Comparison of ENCODE assay signal across 9 cellular contexts in genomic region chr7:101173752-101174244, GRCh38. TPM values are rescaled to one million over a fixed set of nuclear protein-coding genes. Genes with fewer than 3 reads are reported as not detected.
DNase-seq lines count a peak whose midpoint lies in the region; ATAC-seq, FAIRE-seq and TF ChIP-seq lines count a peak whose summit lies in the region.
"Had no signal": no experiment of that assay in that cellular context is flagged by ENCODE, and none has a peak within 500 bp of the region (broad histone marks: within the 10 kb centered on the region; RNA-seq: fewer than 3 reads in every experiment).

No MANE protein-coding gene starts in this region.

- H3K27ac Mint-ChIP-seq in neural crest cell (ENCODE audit: unreplicated experiment) = no peak overlapping the region

- no peak overlapping the region for H3K27ac ChIP-seq in GM12878 (ENCODE audit: control insufficient read depth, insufficient read depth)
- no peak overlapping the region for H3K27ac ChIP-seq in transverse colon

- CTCF ChIA-PET in GM12878 (lab: Yijun Ruan, JAX) = interaction anchor here (0.9 to 2.8 kb wide), 9 partner anchors 8 to 367 kb away, joined by 3 to 35 read pairs (median 5); partner anchors contain the start of genes VGF and ZNHIT1

- peak overlapping the region; percentile 72 for H2AFZ ChIP-seq in GM12878 (ENCODE audit: control insufficient read depth, low read depth, low read length)

- FAIRE-seq in GM12878 (lab: Jason Lieb, UNC) = peak; percentile 74
- FAIRE-seq: islet of Langerhans had no signal

- peak; percentile 56 for ATAC-seq in HG03103 (IDR thresholded peaks at IDR 0.05; ENCODE audit: low read depth, unreplicated experiment)
- peak; percentile 90 for ATAC-seq in GM12878
- ATAC-seq in GM21526 (IDR thresholded peaks at IDR 0.05; ENCODE audit: low FRiP score, unreplicated experiment) = no peak

- H3K79me2 ChIP-seq in GM12878 (ENCODE audit: control insufficient read depth, insufficient read depth, low read length) = no peaks in the 10 kb centered on the region

- no peaks in the 10 kb centered on the region for H4K20me1 ChIP-seq in GM12878 (ENCODE audit: control insufficient read depth, insufficient read depth)

- H3K4me3 ChIP-seq in GM12878 (0 out of 2 replicates have a peak overlapping the region, but pooled peaks have one; percentile 23), transverse colon (peak overlapping the region in 1 of 4 donors; percentile 15)

- H3K4me1 ChIP-seq in GM12878 (ENCODE audit: control insufficient read depth, insufficient read depth, low read length) (peaks cover 7% of the 10 kb centered on the region; the same call in 1 of the 2 replicates), transverse colon (peaks cover 8 to 34% (median 33%) of the 10 kb centered on the region in 4 donors)

- no peaks in the 10 kb centered on the region for H3K9me3 Mint-ChIP-seq in neural crest cell

- TF ChIP-seq EP300 in GM12878 (IDR thresholded peaks at IDR 0.05; ENCODE audit: borderline replicate concordance in 1 of 2, control insufficient read depth in 1 of 2, low read depth in 2 of 2, low read length in 2 of 2) = no peak
- TF ChIP-seq EP300 in transverse colon (IDR thresholded peaks at IDR 0.05; ENCODE audit: low read depth) = no peak

- BruUV-seq in GM12878 (replicated peaks; lab: Mats Ljungman, UMichigan) = no TSS peak

- peak; percentile 33 for DNase-seq in COLO668 (lab: John Stamatoyannopoulos, UW; ENCODE audit: unreplicated experiment)
- DNase-seq in T-helper 9 cell = peak; percentile 48
- DNase-seq in GM12878 (ENCODE audit: low read depth, low spot score) = no peak
- DNase-seq in neural crest cell (ENCODE audit: low read depth, low spot score) = peak; percentile 44
- no peak for DNase-seq in NK-92 treated with Interleukin-12 subunit alpha and Interleukin-12 subunit beta, amount 100 ng/mL, for 24 hours (lab: John Stamatoyannopoulos, UW)
- no peak for DNase-seq in transverse colon

- H3K9me3 ChIP-seq in GM12878 (replicated peaks; ENCODE audit: control insufficient read depth, insufficient read depth, low read length) (no peaks in the 10 kb centered on the region; the same call in 2 of the 3 replicates), transverse colon (no peaks in the 10 kb centered on the region)

- peaks cover 97% of the 10 kb centered on the region for H3K27me3 Mint-ChIP-seq in neural crest cell (ENCODE audit: low read depth)

- POLR2A ChIA-PET in GM12878 (lab: Charles Lee) = interaction anchor here (0.6 to 1.0 kb wide), 3 partner anchors 9 to 29 kb away, joined by 3 to 4 read pairs (median 3); partner anchors contain the start of gene VGF

- H3K36me3 ChIP-seq in GM12878 (ENCODE audit: control insufficient read depth in 2 of 2, insufficient read depth in 2 of 2, low read length in 1 of 2) (no peaks in the 10 kb centered on the region), transverse colon (no peaks in the 10 kb centered on the region)

- TF ChIP-seq CTCF in GM12878 (IDR thresholded peaks at IDR 0.05 in 2 of 3, conservative IDR thresholded peaks at IDR 0.05 in 1 of 3; ENCODE audit: control insufficient read depth in 2 of 3, extremely low read depth in 1 of 3, insufficient read depth in 1 of 3, low read depth in 3 of 3, low read length in 3 of 3) (no peak), neural crest cell (conservative IDR thresholded peaks at IDR 0.05) (no peak), transverse colon (IDR thresholded peaks at IDR 0.05) (no peak)

- H3K4me2 ChIP-seq in GM12878 (ENCODE audit: control insufficient read depth, insufficient read depth) = peak overlapping the region; percentile 59; the same call in 1 of the 2 replicates

- in situ Hi-C loops in GM12878 (cut with MboI) (no loop called here), transverse colon (cut with MboI; ENCODE audit: low pct_ligation_motif_present in 1 of 4, low pct_unique_long_range_greater_than_20kb in 1 of 4, low sequenced_read_pairs in 3 of 4) (no loop called here)

- TF ChIP-seq RAD21 in GM12878 (IDR thresholded peaks at IDR 0.05; ENCODE audit: insufficient read depth, low read depth, low read length) = no peak

- no peak overlapping the region for H3K4me3 Mint-ChIP-seq in neural crest cell

- H3K9ac ChIP-seq in GM12878 (ENCODE audit: control insufficient read depth, insufficient read depth, low read length) = no peak overlapping the region

- H3K27me3 ChIP-seq in GM12878 (replicated peaks in 1 of 2; ENCODE audit: control insufficient read depth in 2 of 2, insufficient read depth in 2 of 2, low read length in 1 of 2) = peaks cover 27 to 36% of the 10 kb centered on the region in 2 experiments
- peaks cover 100% of the 10 kb centered on the region for H3K27me3 ChIP-seq in transverse colon

- SMC1A ChIA-PET in GM12878 (lab: Charles Lee; ENCODE audit: uncharacterized antibody, unreplicated experiment) = interaction anchor here (0.6 to 1.8 kb wide), 9 partner anchors 9 to 148 kb away, joined by 3 to 7 read pairs (median 3); partner anchors contain the start of genes IFT22, PLOD3 and ZNHIT1

- RAD21 ChIA-PET in GM12878 (lab: Charles Lee; ENCODE audit: unreplicated experiment) = interaction anchor here (0.9 to 2.4 kb wide), 7 partner anchors 8 to 109 kb away, joined by 3 to 15 read pairs (median 3); partner anchors contain the start of gene VGF

- no peaks in the 10 kb centered on the region for H3K36me3 Mint-ChIP-seq in neural crest cell (ENCODE audit: low read depth)

- intact Hi-C loops in GM12878 (cut with micrococcal nuclease; ENCODE audit: unreplicated experiment) = no loop called here
- intact Hi-C loops in transverse colon (cut with DNase I; ENCODE audit: low total_unique reads) = no loop called here

- no peak for TF ChIP-seq POLR2A in GM12878 (IDR thresholded peaks at IDR 0.05; ENCODE audit: low read depth, low read length)
- no peak for TF ChIP-seq POLR2A in transverse colon (IDR thresholded peaks at IDR 0.05)

- WGBS in GM12878 (ENCODE audit: insufficient coverage, insufficient replicate concordance, low lambda C conversion rate, missing lambda C conversion rate) = 1% methylated on average over 16 of the region's 16 CpGs
- 6 to 13% methylated on average over 4 to 16 of the region's 16 CpGs for WGBS in transverse colon (ENCODE audit: low coverage in 1 of 2), 2 donors

- peaks cover 24% of the 10 kb centered on the region for H3K4me1 Mint-ChIP-seq in neural crest cell

RNA-seq across cellular contexts. Expression of gene NAT16, which starts 6.3 kb away (rescaled TPM):
- total RNA-seq in GM12878 (2013; cell fraction: nucleolus; rRNA removed) = not detected in 2 replicates
- total RNA-seq in GM12878 (2014; rRNA removed) = not detected in 2 replicates
- total RNA-seq in GM12878 (2014; rRNA removed; fragmentation: Illumina TruSeq; extraction: Trizol) = not detected in 2 replicates
- total RNA-seq in GM12878 (2021) = not detected in 2 replicates
- not detected for polyA plus RNA-seq in GM12878 (2011; ENCODE audit: low read depth)
- not detected in 2 replicates for polyA plus RNA-seq in GM12878 (2011; rRNA removed)
- not detected in 2 replicates for polyA plus RNA-seq in GM12878 (2011; cell fraction: cytosol; rRNA removed)
- polyA plus RNA-seq in GM12878 (2011; cell fraction: nucleus; rRNA removed) = 0.07 TPM in 1 of 2 replicates, not detected in the other
- polyA plus RNA-seq in GM12878 (2012) = not detected in 2 replicates
- not detected in 2 replicates for polyA plus RNA-seq in GM12878 (2014; fragmentation: Illumina TruSeq; extraction: Trizol)
- not detected for polyA plus RNA-seq in GM12878 (2014; fragmentation: Nextera tagmentation; extraction: Ambion mirVana)
- not detected in 2 replicates for polyA plus RNA-seq in GM12878 (2014; rRNA removed)
- not detected for polyA plus RNA-seq in GM12878 (2016; fragmentation: Nextera tagmentation; extraction: Ambion mirVana)
- polyA minus RNA-seq in GM12878 (2011; rRNA and poly(A)+ RNA removed) = not detected in 2 replicates
- not detected in 2 replicates for polyA minus RNA-seq in GM12878 (2011; cell fraction: cytosol; rRNA and poly(A)+ RNA removed)
- 0.10 TPM in 1 of 2 replicates, not detected in the other for polyA minus RNA-seq in GM12878 (2011; cell fraction: nucleus; rRNA and poly(A)+ RNA removed)
- total RNA-seq in neural crest cell = 0.70 and 1.7 TPM in 2 replicates
- not detected for total RNA-seq in transverse colon

RNA-seq across cellular contexts. Expression of gene VGF, which starts 8.4 kb away (rescaled TPM):
- total RNA-seq in GM12878 (2013; cell fraction: nucleolus; rRNA removed) = 0.19 TPM in 1 of 2 replicates, not detected in the other
- total RNA-seq in GM12878 (2014; rRNA removed) (0.11 TPM in 1 of 2 replicates, not detected in the other), GM12878 (2014; rRNA removed; fragmentation: Illumina TruSeq; extraction: Trizol) (0.09 TPM in 1 of 2 replicates, not detected in the other), GM12878 (2021) (0.11 and 0.23 TPM in 2 replicates), neural crest cell (8.7 and 9.1 TPM in 2 replicates), transverse colon (under 1 TPM in 1 of 4 donors, not detected in 3; 0.95 TPM)
- not detected for polyA plus RNA-seq in GM12878 (2011; ENCODE audit: low read depth)
- polyA plus RNA-seq in GM12878 (2011; rRNA removed) (not detected in 2 replicates), GM12878 (2014; fragmentation: Illumina TruSeq; extraction: Trizol) (not detected in 2 replicates), GM12878 (2014; fragmentation: Nextera tagmentation; extraction: Ambion mirVana) (not detected), GM12878 (2014; rRNA removed) (0.20 TPM in 1 of 2 replicates, not detected in the other), GM12878 (2016; fragmentation: Nextera tagmentation; extraction: Ambion mirVana) (under 1 TPM; 0.09 to 0.25 TPM)
- 0.03 TPM in 1 of 2 replicates, not detected in the other for polyA plus RNA-seq in GM12878 (2011; cell fraction: cytosol; rRNA removed)
- polyA plus RNA-seq in GM12878 (2011; cell fraction: nucleus; rRNA removed) = 0.10 and 0.16 TPM in 2 replicates
- 0.05 and 0.08 TPM in 2 replicates for polyA plus RNA-seq in GM12878 (2012)
- polyA minus RNA-seq in GM12878 (2011; rRNA and poly(A)+ RNA removed) = not detected in 2 replicates
- polyA minus RNA-seq in GM12878 (2011; cell fraction: cytosol; rRNA and poly(A)+ RNA removed) = not detected in 2 replicates
- polyA minus RNA-seq in GM12878 (2011; cell fraction: nucleus; rRNA and poly(A)+ RNA removed) = not detected in 2 replicates

RNA-seq across cellular contexts. Expression of gene AP1S1, which starts 19.5 kb away (rescaled TPM):
- total RNA-seq in GM12878 (2013; cell fraction: nucleolus; rRNA removed) = 10.0 and 11.2 TPM in 2 replicates
- total RNA-seq in GM12878 (2014; rRNA removed) = 89.4 and 103 TPM in 2 replicates
- total RNA-seq in GM12878 (2014; rRNA removed; fragmentation: Illumina TruSeq; extraction: Trizol) = 48.6 and 48.9 TPM in 2 replicates
- total RNA-seq in GM12878 (2021) = 58.5 and 63.5 TPM in 2 replicates
- 53.1 TPM for polyA plus RNA-seq in GM12878 (2011; ENCODE audit: low read depth)
- 103 and 121 TPM in 2 replicates for polyA plus RNA-seq in GM12878 (2011; rRNA removed)
- 132 and 133 TPM in 2 replicates for polyA plus RNA-seq in GM12878 (2011; cell fraction: cytosol; rRNA removed)
- 70.1 and 95.2 TPM in 2 replicates for polyA plus RNA-seq in GM12878 (2011; cell fraction: nucleus; rRNA removed)
- polyA plus RNA-seq in GM12878 (2012) = 63.7 and 83.5 TPM in 2 replicates
- 59.2 and 61.3 TPM in 2 replicates for polyA plus RNA-seq in GM12878 (2014; fragmentation: Illumina TruSeq; extraction: Trizol)
- 1 to 10 TPM; 2.5 to 7.9 TPM for polyA plus RNA-seq in GM12878 (2014; fragmentation: Nextera tagmentation; extraction: Ambion mirVana)
- 101 and 115 TPM in 2 replicates for polyA plus RNA-seq in GM12878 (2014; rRNA removed)
- 10 to 100 TPM; 26.3 to 30.7 TPM for polyA plus RNA-seq in GM12878 (2016; fragmentation: Nextera tagmentation; extraction: Ambion mirVana)
- polyA minus RNA-seq in GM12878 (2011; rRNA and poly(A)+ RNA removed) = 59.1 and 71.1 TPM in 2 replicates
- 18.3 and 22.6 TPM in 2 replicates for polyA minus RNA-seq in GM12878 (2011; cell fraction: cytosol; rRNA and poly(A)+ RNA removed)
- 7.1 and 7.4 TPM in 2 replicates for polyA minus RNA-seq in GM12878 (2011; cell fraction: nucleus; rRNA and poly(A)+ RNA removed)
- 78.8 and 90.1 TPM in 2 replicates for total RNA-seq in neural crest cell
- 10 to 100 TPM; 18.3 to 87.3 (median 54.0) TPM for total RNA-seq in transverse colon

RNA-seq across cellular contexts. Expression of gene MOGAT3, which starts 27.0 kb away (rescaled TPM):
- not detected in 2 replicates for total RNA-seq in GM12878 (2013; cell fraction: nucleolus; rRNA removed)
- not detected in 2 replicates for total RNA-seq in GM12878 (2014; rRNA removed)
- total RNA-seq in GM12878 (2014; rRNA removed; fragmentation: Illumina TruSeq; extraction: Trizol) = not detected in 2 replicates
- total RNA-seq in GM12878 (2021) = not detected in 2 replicates
- polyA plus RNA-seq in GM12878 (2011; ENCODE audit: low read depth) = not detected
- 0.11 TPM in 1 of 2 replicates, not detected in the other for polyA plus RNA-seq in GM12878 (2011; rRNA removed)
- polyA plus RNA-seq in GM12878 (2011; cell fraction: cytosol; rRNA removed) = 0.03 TPM in 1 of 2 replicates, not detected in the other
- 0.04 and 0.10 TPM in 2 replicates for polyA plus RNA-seq in GM12878 (2011; cell fraction: nucleus; rRNA removed)
- polyA plus RNA-seq in GM12878 (2012) = not detected in 2 replicates
- polyA plus RNA-seq in GM12878 (2014; fragmentation: Illumina TruSeq; extraction: Trizol) = not detected in 2 replicates
- polyA plus RNA-seq in GM12878 (2014; fragmentation: Nextera tagmentation; extraction: Ambion mirVana) = not detected
- not detected in 2 replicates for polyA plus RNA-seq in GM12878 (2014; rRNA removed)
- not detected for polyA plus RNA-seq in GM12878 (2016; fragmentation: Nextera tagmentation; extraction: Ambion mirVana)
- polyA minus RNA-seq in GM12878 (2011; rRNA and poly(A)+ RNA removed) = not detected in 2 replicates
- polyA minus RNA-seq in GM12878 (2011; cell fraction: cytosol; rRNA and poly(A)+ RNA removed) = not detected in 2 replicates
- 0.48 TPM in 1 of 2 replicates, not detected in the other for polyA minus RNA-seq in GM12878 (2011; cell fraction: nucleus; rRNA and poly(A)+ RNA removed)
- not detected in 2 replicates for total RNA-seq in neural crest cell
- 10 to 100 TPM; 31.7 to 56.9 (median 44.3) TPM for total RNA-seq in transverse colon

RNA-seq across cellular contexts. Expression of gene PLOD3, which starts 43.6 kb away (rescaled TPM):
- total RNA-seq in GM12878 (2013; cell fraction: nucleolus; rRNA removed) = 64.1 and 64.5 TPM in 2 replicates
- total RNA-seq in GM12878 (2014; rRNA removed) (12.4 and 13.5 TPM in 2 replicates), GM12878 (2014; rRNA removed; fragmentation: Illumina TruSeq; extraction: Trizol) (5.3 and 9.2 TPM in 2 replicates), GM12878 (2021) (25.0 and 27.8 TPM in 2 replicates), neural crest cell (86.9 and 98.0 TPM in 2 replicates), transverse colon (10 to 100 TPM; 48.4 to 81.2 (median 60.8) TPM)
- polyA plus RNA-seq in GM12878 (2011; ENCODE audit: low read depth) = 10.5 TPM
- polyA plus RNA-seq in GM12878 (2011; rRNA removed) (15.2 and 17.3 TPM in 2 replicates), GM12878 (2014; fragmentation: Illumina TruSeq; extraction: Trizol) (7.7 and 14.6 TPM in 2 replicates), GM12878 (2014; fragmentation: Nextera tagmentation; extraction: Ambion mirVana) (1 to 10 TPM in 1 of 2 experiments, under 1 TPM in 1; 0.53 to 3.2 TPM), GM12878 (2014; rRNA removed) (15.6 and 20.0 TPM in 2 replicates), GM12878 (2016; fragmentation: Nextera tagmentation; extraction: Ambion mirVana) (10 to 100 TPM; 19.6 to 23.0 TPM)
- 25.7 and 29.6 TPM in 2 replicates for polyA plus RNA-seq in GM12878 (2011; cell fraction: cytosol; rRNA removed)
- 83.0 and 97.3 TPM in 2 replicates for polyA plus RNA-seq in GM12878 (2011; cell fraction: nucleus; rRNA removed)
- 26.0 and 27.8 TPM in 2 replicates for polyA plus RNA-seq in GM12878 (2012)
- 10.1 and 21.9 TPM in 2 replicates for polyA minus RNA-seq in GM12878 (2011; rRNA and poly(A)+ RNA removed)
- 9.5 and 12.3 TPM in 2 replicates for polyA minus RNA-seq in GM12878 (2011; cell fraction: cytosol; rRNA and poly(A)+ RNA removed)
- 19.8 and 34.6 TPM in 2 replicates for polyA minus RNA-seq in GM12878 (2011; cell fraction: nucleus; rRNA and poly(A)+ RNA removed)

Comparison
In these comparisons a context has a peak if more than half of its experiments do, and no peak if none do; other contexts are left out.
1. DNase-seq: peak in COLO668 (single experiment), T-helper 9 cell (single experiment) and neural crest cell (single experiment); none in GM12878 (single experiment), NK-92 treated with Interleukin-12 subunit alpha and Interleukin-12 subunit beta, amount 100 ng/mL, for 24 hours (single experiment) and transverse colon (single experiment).